Comparison of ENCODE assay signal across 8 cellular contexts in the genomic region with DNA sequence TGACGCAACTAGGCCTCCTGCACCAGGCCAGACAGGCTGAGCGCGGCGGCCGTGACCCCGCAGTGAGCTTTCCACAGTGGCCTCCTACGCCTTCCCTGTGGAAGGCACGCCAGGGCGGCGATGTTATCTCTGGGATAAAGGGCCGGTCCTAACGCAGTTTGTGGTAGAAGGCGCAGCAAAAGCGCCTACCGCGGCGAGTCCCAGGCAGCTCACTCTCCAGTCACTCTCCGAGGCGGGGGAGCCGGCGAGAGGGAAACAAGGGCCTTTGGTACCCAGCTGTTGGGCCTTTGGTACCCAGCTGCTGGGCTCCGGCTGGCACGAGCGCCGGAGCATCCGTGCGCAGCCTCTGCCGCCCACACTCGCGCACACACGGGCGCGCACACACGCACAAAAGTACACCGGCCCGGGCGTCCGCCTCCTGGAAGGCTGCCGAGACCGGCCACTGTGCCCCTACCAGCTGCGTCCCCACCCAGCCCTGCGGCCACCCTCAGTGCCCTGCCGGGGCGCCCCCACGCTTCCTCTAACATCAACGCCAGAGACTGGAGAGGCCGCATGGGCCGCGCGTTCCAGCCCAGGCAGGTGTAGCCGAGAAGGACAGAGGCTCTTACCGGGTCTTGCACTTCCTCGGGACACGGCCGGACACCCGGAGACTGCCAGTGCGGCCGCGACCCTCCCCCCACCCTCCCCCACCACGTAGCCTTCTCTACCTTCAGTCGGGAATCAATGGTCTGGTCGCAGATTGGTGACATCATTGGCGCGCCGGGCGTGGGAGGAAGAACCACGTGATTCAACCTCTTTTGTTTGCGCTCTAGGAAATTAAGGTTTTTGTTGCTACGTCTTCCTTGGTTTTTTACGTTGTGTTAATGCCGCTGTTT. TPM values are rescaled to one million over a fixed set of nuclear protein-coding genes. Genes with fewer than 3 reads are reported as not detected.
A peak's percentile ranks its signal among the peaks of the same experiment; 100 is the strongest.
DNase-seq lines count a peak whose midpoint lies in the region; ATAC-seq lines count a peak whose summit lies in the region.

No MANE protein-coding gene starts in this region.

- H3K27me3 Mint-ChIP-seq in IgD-negative memory B cell = peaks cover 1% of the 10 kb centered on the region

- peaks cover 1 to 7% (median 7%) of the 10 kb centered on the region in 3 donors for H3K9me3 Mint-ChIP-seq in IgD-negative memory B cell

- peak overlapping the region; percentile 87 to 100 (median 99) for H3K27ac Mint-ChIP-seq in IgD-negative memory B cell

- H3K9me3 ChIP-seq in BLaER1 = peaks cover 12% of the 10 kb centered on the region; the same call in 1 of the 2 replicates
- no peaks in the 10 kb centered on the region for H3K9me3 ChIP-seq in mononuclear cell (ENCODE audit: low read depth, low read length)

- peaks cover 9% of the 10 kb centered on the region for H3K36me3 Mint-ChIP-seq in IgD-negative memory B cell

- peak overlapping the region; percentile 94 for H3K9ac ChIP-seq in BLaER1

- H3K4me1 Mint-ChIP-seq in IgD-negative memory B cell = peaks cover 17 to 25% (median 17%) of the 10 kb centered on the region in 3 donors

- peaks cover 31% of the 10 kb centered on the region for H3K4me1 ChIP-seq in BLaER1
- peaks cover 35% of the 10 kb centered on the region for H3K4me1 ChIP-seq in mononuclear cell (ENCODE audit: insufficient read depth, low read length)

- H3K36me3 ChIP-seq in BLaER1 = peaks cover 30% of the 10 kb centered on the region

- no peaks in the 10 kb centered on the region for H3K27me3 ChIP-seq in BLaER1
- peaks cover 4% of the 10 kb centered on the region for H3K27me3 ChIP-seq in mononuclear cell (ENCODE audit: insufficient read depth, low read length)

- H4K20me1 ChIP-seq in BLaER1 = peaks cover 47% of the 10 kb centered on the region

- peak; percentile 54 for ATAC-seq in GM19438 (IDR thresholded peaks at IDR 0.05; ENCODE audit: low read depth, unreplicated experiment)

- H3K4me3 ChIP-seq in BLaER1 (peak overlapping the region; percentile 84), mononuclear cell (ENCODE audit: low read length) (peak overlapping the region; percentile 83)

- peak overlapping the region; percentile 92 for H3K27ac ChIP-seq in BLaER1
- H3K27ac ChIP-seq in epithelial cell of prostate = peak overlapping the region; percentile 70

- peak overlapping the region; percentile 82 to 98 (median 95) for H3K4me3 Mint-ChIP-seq in IgD-negative memory B cell

- H3K4me2 ChIP-seq in BLaER1 = peak overlapping the region; percentile 93

- DNase-seq in OCI-M1 (lab: John Stamatoyannopoulos, UW) (peak; percentile 96), activated T-cell treated with anti-CD3 and anti-CD28 coated beads for 4 hours (peak; percentile 97), epithelial cell of prostate (ENCODE audit: low read depth, low spot score) (no peak)
- DNase-seq in stimulated activated CD8-positive, alpha-beta memory T cell treated with anti-CD3 and anti-CD28 coated beads, Interleukin-15, amount 100 ng/mL, for 48 hours (ENCODE audit: low read depth in 2 of 2) = peak; percentile 81 to 82

RNA-seq across cellular contexts. Expression of gene ADAR, which starts 19.5 kb away (rescaled TPM):
- polyA plus RNA-seq in IgD-negative memory B cell = 141 TPM
- 169 TPM for total RNA-seq in mononuclear cell

RNA-seq across cellular contexts. Expression of gene CHRNB2, which starts 59.9 kb away (rescaled TPM):
- 0.04 TPM for polyA plus RNA-seq in IgD-negative memory B cell
- total RNA-seq in mononuclear cell = not detected
